15 cellular contexts compared by ENCODE assay signal in the genomic region with DNA sequence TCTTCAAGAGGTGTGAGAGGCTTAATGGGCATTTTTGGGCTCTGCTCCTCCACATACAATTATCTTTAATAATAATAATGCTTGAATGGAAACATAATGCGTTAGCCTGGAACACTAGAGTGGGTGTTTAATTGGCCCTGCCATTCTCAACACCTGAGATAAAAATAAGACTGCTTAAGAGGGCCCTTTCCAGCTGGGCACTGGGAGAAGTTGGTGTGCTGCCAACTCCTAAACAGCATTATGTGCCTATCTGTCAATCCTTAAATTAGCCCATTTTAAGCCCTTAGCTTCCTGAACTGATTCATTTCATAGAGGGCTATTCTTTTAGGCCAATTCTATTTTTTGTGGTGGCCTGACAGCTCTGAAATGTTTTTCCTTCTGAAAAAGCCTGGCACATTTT.
"Had no signal": no experiment of that assay in that cellular context is flagged by ENCODE, and none has a peak within 500 bp of the region (broad histone marks: within the 10 kb centered on the region; RNA-seq: fewer than 3 reads in every experiment).

No MANE protein-coding gene starts in this region.

- ATAC-seq: effector memory CD8-positive, alpha-beta T cell; stimulated activated naive B cell treated with anti-CD40 and anti-IgM and Interleukin-4, amounts not matched to agents 10 μg/mL and 1 μg/mL and 100 μg/mL, for 72 hours had no signal

- H3K4me1 Mint-ChIP-seq: activated naive CD4-positive, alpha-beta T cell treated with anti-CD3 and anti-CD28 coated beads, Interleukin-2, amount 10 ng/mL, durations not matched to agents 7 days and 5 days; immature natural killer cell; nephron progenitor cell had no signal

- DNase-seq: activated CD4-positive, alpha-beta T cell treated with anti-CD3 and anti-CD28 coated beads for 1 hour; activated CD4-positive, alpha-beta T cell treated with anti-CD3 and anti-CD28 coated beads, Interleukin-2, amount 50 U/mL, for 4 hours; activated naive CD4-positive, alpha-beta T cell treated with anti-CD3 and anti-CD28 coated beads, Interleukin-2, amount 10 ng/mL, durations not matched to agents 7 days and 5 days; activated T-cell treated with anti-CD3 and anti-CD28 coated beads for 4 hours; dermis blood vessel endothelial cell; effector memory CD8-positive, alpha-beta T cell; foreskin melanocyte; immature natural killer cell; nephron progenitor cell; occipital lobe; stimulated activated CD4-positive, alpha-beta T cell treated with anti-CD3 and anti-CD28 coated beads, Interleukin-2, amount 100 ng/mL, for 48 hours; stimulated activated naive B cell treated with anti-CD40 and anti-IgM and Interleukin-4, amounts not matched to agents 10 μg/mL and 1 μg/mL and 100 μg/mL, for 72 hours; thyroid gland had no signal

- H3K36me3 Mint-ChIP-seq: activated naive CD4-positive, alpha-beta T cell treated with anti-CD3 and anti-CD28 coated beads, Interleukin-2, amount 10 ng/mL, durations not matched to agents 7 days and 5 days; immature natural killer cell; stimulated activated naive B cell treated with anti-CD40 and anti-IgM and Interleukin-4, amounts not matched to agents 10 μg/mL and 1 μg/mL and 100 μg/mL, for 72 hours had no signal

- H3K27me3 Mint-ChIP-seq: activated naive CD4-positive, alpha-beta T cell treated with anti-CD3 and anti-CD28 coated beads, Interleukin-2, amount 10 ng/mL, durations not matched to agents 7 days and 5 days; effector memory CD8-positive, alpha-beta T cell; progenitor cell of endocrine pancreas had no signal

- H3K4me3 Mint-ChIP-seq: activated naive CD4-positive, alpha-beta T cell treated with anti-CD3 and anti-CD28 coated beads, Interleukin-2, amount 10 ng/mL, durations not matched to agents 7 days and 5 days; effector memory CD8-positive, alpha-beta T cell; immature natural killer cell; nephron progenitor cell; stimulated activated naive B cell treated with anti-CD40 and anti-IgM and Interleukin-4, amounts not matched to agents 10 μg/mL and 1 μg/mL and 100 μg/mL, for 72 hours had no signal

- H3K27ac Mint-ChIP-seq: activated naive CD4-positive, alpha-beta T cell treated with anti-CD3 and anti-CD28 coated beads, Interleukin-2, amount 10 ng/mL, durations not matched to agents 7 days and 5 days; activated T-helper 2 cell treated with anti-CD3 and anti-CD28 coated beads, Interferon-gamma antibody, Interleukin-2, Interleukin-4, amounts not matched to agents 10 μg/mL and 5 μg/mL and 100 μg/mL, durations not matched to agents 14 hours and 24 hours and 36 hours; effector memory CD8-positive, alpha-beta T cell; immature natural killer cell; nephron progenitor cell; progenitor cell of endocrine pancreas; stimulated activated naive B cell treated with anti-CD40 and anti-IgM and Interleukin-4, amounts not matched to agents 10 μg/mL and 1 μg/mL and 100 μg/mL, for 72 hours had no signal

- H3K9me3 Mint-ChIP-seq: activated naive CD4-positive, alpha-beta T cell treated with anti-CD3 and anti-CD28 coated beads, Interleukin-2, amount 10 ng/mL, durations not matched to agents 7 days and 5 days; activated T-helper 2 cell treated with anti-CD3 and anti-CD28 coated beads, Interferon-gamma antibody, Interleukin-2, Interleukin-4, amounts not matched to agents 10 μg/mL and 5 μg/mL and 100 μg/mL, durations not matched to agents 14 hours and 24 hours and 36 hours; stimulated activated naive B cell treated with anti-CD40 and anti-IgM and Interleukin-4, amounts not matched to agents 10 μg/mL and 1 μg/mL and 100 μg/mL, for 72 hours had no signal
